Comparison of ENCODE assay signal across 8 cellular contexts in the genomic region with DNA sequence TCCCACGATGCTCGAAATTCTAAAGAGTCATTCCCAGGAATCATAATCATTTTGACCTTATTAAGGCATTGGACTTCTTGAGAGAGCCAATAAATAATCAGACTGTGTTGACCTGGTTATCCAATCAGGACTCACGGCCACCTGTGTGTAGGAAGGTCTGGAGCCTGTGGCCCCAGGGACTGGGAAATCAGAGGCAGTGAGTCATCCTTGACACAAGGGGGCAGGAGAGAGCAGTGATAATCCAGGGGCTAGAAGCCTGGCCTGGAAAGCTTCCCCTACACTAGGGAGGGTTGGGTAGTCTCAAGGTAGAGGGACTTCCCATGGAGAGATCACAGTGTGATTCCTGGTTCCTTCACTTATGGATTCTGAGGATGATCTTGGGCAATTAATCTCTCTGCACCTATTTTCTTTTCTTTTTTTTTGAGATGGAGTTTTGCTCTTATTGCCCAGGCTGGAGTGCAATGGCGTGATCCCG. TPM values are rescaled to one million over a fixed set of nuclear protein-coding genes. Genes with fewer than 3 reads are reported as not detected.
DNase-seq lines count a peak whose midpoint lies in the region; ATAC-seq and TF ChIP-seq lines count a peak whose summit lies in the region.

No MANE protein-coding gene starts in this region.

- H3K27me3 ChIP-seq in testis: no peaks in the 10 kb centered on the region

- H3K4me1 Mint-ChIP-seq in effector memory CD8-positive, alpha-beta T cell (ENCODE audit: low read depth in 2 of 2): peaks cover 55 to 74% of the 10 kb centered on the region in 2 donors

- no peaks in the 10 kb centered on the region for H3K36me3 ChIP-seq in testis (ENCODE audit: low read depth, missing control alignments)

- no peak overlapping the region for H3K27ac ChIP-seq in testis

- no peak overlapping the region for H3K4me3 ChIP-seq in testis

- H3K27ac Mint-ChIP-seq in effector memory CD8-positive, alpha-beta T cell: peak overlapping the region; percentile 36 to 45

- peak; percentile 42 to 61 (median 57) for TF ChIP-seq CTCF in testis (IDR thresholded peaks at IDR 0.05)

- H3K27me3 Mint-ChIP-seq in effector memory CD8-positive, alpha-beta T cell: no peaks in the 10 kb centered on the region

- ATAC-seq in HG03520 (IDR thresholded peaks at IDR 0.05; ENCODE audit: unreplicated experiment): peak; percentile 32
- peak; percentile 57 for ATAC-seq in effector memory CD8-positive, alpha-beta T cell (replicated peaks)

- no peak for TF ChIP-seq POLR2A in testis (IDR thresholded peaks at IDR 0.05)

- intact Hi-C loops in testis (cut with DNase I; ENCODE audit: low total_unique reads): no loop called here

- WGBS in testis, 2 donors: 84 to 91% methylated on average over 5 of the region's 5 CpGs

- H3K9me3 ChIP-seq in testis: no peaks in the 10 kb centered on the region

- H3K36me3 Mint-ChIP-seq in effector memory CD8-positive, alpha-beta T cell (ENCODE audit: insufficient read depth): peaks cover 26% of the 10 kb centered on the region

- DNase-seq in NCI-H1417 (lab: John Stamatoyannopoulos, UW) (peak; percentile 50 to 90 (median 84)), NCI-H1417 treated with DMSO at 0.1 percent for 48 hours (lab: John Stamatoyannopoulos, UW) (no peak), NCI-H748 (lab: John Stamatoyannopoulos, UW; ENCODE audit: unreplicated experiment) (peak; percentile 60), midbrain (lab: John Stamatoyannopoulos, UW) (peak; percentile 70), testis (peak; percentile 58)
- peak; percentile 61 to 74 for DNase-seq in activated CD4-positive, alpha-beta T cell treated with anti-CD3 and anti-CD28 coated beads, Interleukin-2, amount 50 U/mL, for 48 hours
- peak; percentile 67 to 70 (median 68) for DNase-seq in effector memory CD8-positive, alpha-beta T cell

- H3K9me3 Mint-ChIP-seq in effector memory CD8-positive, alpha-beta T cell: no peaks in the 10 kb centered on the region

- H3K4me3 Mint-ChIP-seq in effector memory CD8-positive, alpha-beta T cell: peak overlapping the region in 1 of 2 donors; percentile 28

- H3K4me1 ChIP-seq in testis: peaks cover under 1% of the 10 kb centered on the region

RNA-seq across cellular contexts. Expression of gene MR1, which starts 4.7 kb away (rescaled TPM):
- total RNA-seq in testis: 1 to 10 TPM; 5.8 to 7.1 TPM
- 8.6 TPM for polyA plus RNA-seq in testis (ENCODE audit: insufficient read depth, low read depth, low replicate concordance)

RNA-seq across cellular contexts. Expression of gene STX6, which starts 15.8 kb away (rescaled TPM):
- 10 to 100 TPM; 26.5 to 29.7 TPM for total RNA-seq in testis
- polyA plus RNA-seq in testis (ENCODE audit: insufficient read depth, low read depth, low replicate concordance): 12.7 TPM

RNA-seq across cellular contexts. Expression of gene IER5, which starts 50.1 kb away (rescaled TPM):
- total RNA-seq in testis: 10 to 100 TPM; 10.3 to 13.3 TPM
- polyA plus RNA-seq in testis (ENCODE audit: insufficient read depth, low read depth, low replicate concordance): 7.1 TPM
